8 cellular contexts compared by ENCODE assay signal in the genomic region with DNA sequence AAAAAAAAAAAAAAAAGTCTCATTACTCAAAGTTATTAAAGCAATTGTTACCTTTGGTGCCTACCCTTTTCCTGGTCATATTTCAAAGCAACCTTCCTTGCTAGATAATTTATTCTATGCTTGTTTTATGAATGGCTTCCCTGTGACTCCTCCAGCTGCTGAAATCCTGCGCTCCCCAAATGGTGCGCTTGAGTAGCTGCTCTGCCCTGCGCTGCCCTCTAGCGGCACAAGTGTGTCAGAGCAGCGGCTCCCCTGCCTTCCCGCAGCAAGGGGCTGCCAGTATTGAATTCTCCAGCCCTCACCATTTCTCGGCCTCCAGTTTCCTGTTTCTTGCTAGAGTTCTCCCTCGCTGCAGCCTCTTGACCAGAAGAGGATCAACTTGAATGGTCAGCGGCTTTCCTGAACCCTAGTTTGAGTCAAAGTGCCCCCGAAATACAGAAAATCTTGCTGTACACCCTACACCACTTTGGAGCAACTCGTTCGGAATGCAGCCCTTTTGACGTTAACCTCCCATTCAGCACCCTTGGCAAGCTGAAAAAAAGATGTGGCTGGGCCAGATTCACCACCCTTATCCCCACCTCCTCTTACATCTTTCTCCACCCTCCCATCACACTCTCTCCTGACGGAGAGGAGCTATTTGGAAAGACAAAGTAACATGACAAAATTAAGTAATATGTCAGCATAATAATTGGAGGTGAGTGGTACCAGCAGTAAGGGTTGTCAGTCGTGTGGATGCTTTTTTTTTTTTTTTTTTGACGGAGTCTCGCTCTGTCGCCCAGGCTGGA.
DNase-seq lines count a peak whose midpoint lies in the region; ATAC-seq and TF ChIP-seq lines count a peak whose summit lies in the region.

No MANE protein-coding gene starts in this region.

- H4K20me1 ChIP-seq in hepatocyte (ENCODE audit: insufficient read depth, poor library complexity, severe bottlenecking) = no peaks in the 10 kb centered on the region

- H3K4me2 ChIP-seq in hepatocyte = no peak overlapping the region

- DNase-seq in NCI-H1436 (lab: John Stamatoyannopoulos, UW) (peak; percentile 58), NCI-H1436 treated with DMSO at 0.1 percent for 48 hours (lab: John Stamatoyannopoulos, UW) (no peak), NCI-H187 (lab: John Stamatoyannopoulos, UW) (peak; percentile 25 to 44), T1000 (lab: John Stamatoyannopoulos, UW) (peak; percentile 55), ascending aorta (ENCODE audit: low spot score in 2 of 2) (peak in 1 of 2 donors; percentile 84), hepatocyte (ENCODE audit: low spot score) (peak; percentile 87), smooth muscle cell of the brain vasculature (ENCODE audit: low read depth, low spot score) (peak; percentile 50)

- H3K9me3 ChIP-seq in ascending aorta = no peaks in the 10 kb centered on the region
- no peaks in the 10 kb centered on the region for H3K9me3 ChIP-seq in hepatocyte (ENCODE audit: low read depth)

- no peaks in the 10 kb centered on the region for H3K9me2 ChIP-seq in hepatocyte (replicated peaks; ENCODE audit: insufficient read depth)

- H3K36me3 ChIP-seq in ascending aorta (no peaks in the 10 kb centered on the region), hepatocyte (replicated peaks; ENCODE audit: insufficient read depth, low read depth) (no peaks in the 10 kb centered on the region)

- H3K4me3 ChIP-seq in ascending aorta (no peak overlapping the region), hepatocyte (no peak overlapping the region)

- TF ChIP-seq CTCF in ascending aorta (IDR thresholded peaks at IDR 0.05) = peak; percentile 76 to 97 (median 95)
- TF ChIP-seq CTCF in hepatocyte (IDR thresholded peaks at IDR 0.05; ENCODE audit: poor library complexity) = peak; percentile 95

- no peaks in the 10 kb centered on the region for H3K79me2 ChIP-seq in hepatocyte

- no peak overlapping the region for H2AFZ ChIP-seq in hepatocyte

- H3K27ac ChIP-seq in ascending aorta (no peak overlapping the region), hepatocyte (no peak overlapping the region)

- H3K27me3 ChIP-seq in ascending aorta (no peaks in the 10 kb centered on the region), hepatocyte (no peaks in the 10 kb centered on the region)

- ATAC-seq in HG02852 (IDR thresholded peaks at IDR 0.05; ENCODE audit: unreplicated experiment) = peak; percentile 92

- H3K4me1 ChIP-seq in ascending aorta = no peaks in the 10 kb centered on the region
- peaks cover 7% of the 10 kb centered on the region for H3K4me1 ChIP-seq in hepatocyte (ENCODE audit: insufficient read depth)

- intact Hi-C loops in ascending aorta (cut with DNase I) = loop anchor here (2.0 to 5.0 kb wide), 3 partner anchors 66 to 554 kb away; no protein-coding TSS in a partner anchor

- 50% methylated on average over 17 of the region's 18 CpGs for WGBS in hepatocyte (ENCODE audit: low lambda C conversion rate, missing lambda C conversion rate)
